29 cellular contexts compared by ENCODE assay signal in genomic region chr17:28534740-28535375, GRCh38. TPM values are rescaled to one million over a fixed set of nuclear protein-coding genes. Genes with fewer than 3 reads are reported as not detected.
DNase-seq lines count a peak whose midpoint lies in the region; ATAC-seq, FAIRE-seq and TF ChIP-seq lines count a peak whose summit lies in the region.
"Had no signal": no experiment of that assay in that cellular context is flagged by ENCODE, and none has a peak within 500 bp of the region (broad histone marks: within the 10 kb centered on the region; RNA-seq: fewer than 3 reads in every experiment).

No MANE protein-coding gene starts in this region.

- no peak overlapping the region for H2AFZ ChIP-seq in HepG2 (ENCODE audit: low read length)
- H2AFZ ChIP-seq in H1 (ENCODE audit: low read length) = no peak overlapping the region
- H2AFZ ChIP-seq: PC-9 had no signal

- POLR2A ChIA-PET in HepG2 (lab: Yijun Ruan, JAX) (interaction anchor here (0.5 kb wide), 1 partner anchor 1146 kb away, joined by 3 read pairs; no protein-coding TSS in a partner anchor), H1 (lab: Charles Lee; ENCODE audit: partially characterized antibody) (interaction anchor here (0.7 to 1.3 kb wide), 3 partner anchors 10 to 42 kb away, joined by 3 to 4 read pairs (median 3); no protein-coding TSS in a partner anchor)

- 55% methylated on average over 4 of the region's 11 CpGs for WGBS in HepG2 (ENCODE audit: low lambda C conversion rate)
- WGBS in right lobe of liver (ENCODE audit: insufficient coverage, low coverage, low lambda C conversion rate, missing lambda C conversion rate) = 100% methylated on average over 4 of the region's 11 CpGs
- 93% methylated on average over 6 of the region's 11 CpGs; no CpG with 5 or more reads in 1 of the 2 experiments for WGBS in H1 (ENCODE audit: extremely low coverage in 1 of 2, insufficient coverage in 1 of 2, insufficient read length in 1 of 2, insufficient replicate concordance in 2 of 2, low coverage in 1 of 2, low lambda C conversion rate in 2 of 2, missing lambda C conversion rate in 1 of 2), 2 experiments

- FAIRE-seq in HepG2 (lab: Jason Lieb, UNC) (no peak), H1 (lab: Jason Lieb, UNC) (no peak)
- FAIRE-seq: A204.1, GM12892 had no signal

- H4K5ac ChIP-seq in H1 (ENCODE audit: insufficient read length, low read depth, low read length) = no peak overlapping the region

- no peaks in the 10 kb centered on the region for H3K23me2 ChIP-seq in H1 (ENCODE audit: low read depth, low read length)

- H3K9me3 ChIP-seq in HepG2 (ENCODE audit: low read length) (no peaks in the 10 kb centered on the region), right lobe of liver (no peaks in the 10 kb centered on the region), H1 (ENCODE audit: insufficient read depth in 2 of 2, low read depth in 1 of 2, low read length in 1 of 2) (no peaks in the 10 kb centered on the region), BE2C (no peaks in the 10 kb centered on the region)
- H3K9me3 ChIP-seq: BLaER1 treated with 17β-estradiol and CSF1 and Interleukin-3, amounts not matched to agents 10 nM and 100 nM; Caco-2; MG63; SJCRH30 had no signal

- no peak for TF ChIP-seq EP300 in HepG2 (IDR thresholded peaks at IDR 0.05; ENCODE audit: low read depth in 2 of 2, low read length in 2 of 2)
- TF ChIP-seq EP300 in HepG2 (CRISPR knock-in tag; IDR thresholded peaks at IDR 0.05; ENCODE audit: borderline replicate concordance) = no peak
- no peak for TF ChIP-seq EP300 in H1 (IDR thresholded peaks at IDR 0.05; ENCODE audit: borderline replicate concordance in 1 of 2, low read depth in 2 of 2, low read length in 2 of 2)

- CTCF ChIA-PET in HepG2 (lab: Yijun Ruan, JAX; ENCODE audit: low intra/inter-chr PET ratio, low total read pairs) (no interaction called here), H1 (lab: Charles Lee; ENCODE audit: partially characterized antibody) (interaction anchor here (0.6 to 18.4 kb wide), 13 partner anchors 9 to 121 kb away, joined by 3 to 547 read pairs (median 4); partner anchors contain the start of gene FOXN1)

- no peak overlapping the region for H4K8ac ChIP-seq in H1 (ENCODE audit: extremely low read depth, insufficient read depth, low read length)

- H3K36me3 ChIP-seq in HepG2 (replicated peaks in 1 of 2; ENCODE audit: control insufficient read depth in 1 of 2, insufficient read depth in 2 of 2, low read length in 2 of 2) (no peaks in the 10 kb centered on the region), right lobe of liver (no peaks in the 10 kb centered on the region), H1 (ENCODE audit: control insufficient read depth in 2 of 4, insufficient read depth in 4 of 4, low read length in 3 of 4) (no peaks in the 10 kb centered on the region), BE2C (no peaks in the 10 kb centered on the region)
- H3K36me3 ChIP-seq: BLaER1 treated with 17β-estradiol and CSF1 and Interleukin-3, amounts not matched to agents 10 nM and 100 nM; MG63; SJCRH30 had no signal

- TF ChIP-seq POLR2A in HepG2 (IDR thresholded peaks at IDR 0.05; ENCODE audit: insufficient read depth in 1 of 2, low read depth in 2 of 2, low read length in 2 of 2) (no peak), right lobe of liver (IDR thresholded peaks at IDR 0.05) (no peak), H1 (IDR thresholded peaks at IDR 0.05; ENCODE audit: control extremely low read depth in 1 of 2, low read depth in 2 of 2, low read length in 2 of 2) (no peak)

- H3K79me2 ChIP-seq in HepG2 (ENCODE audit: insufficient read depth, low read length) (no peaks in the 10 kb centered on the region), H1 (ENCODE audit: control insufficient read depth in 1 of 2, insufficient read depth in 2 of 2, low read length in 2 of 2) (no peaks in the 10 kb centered on the region)

- no peak overlapping the region for H3K56ac ChIP-seq in H1 (replicated peaks; ENCODE audit: insufficient read length, low read depth, low read length)

- DNase-seq in HepG2 (ENCODE audit: low spot score) (no peak), right lobe of liver (no peak), H1 (ENCODE audit: low read depth in 1 of 2, low spot score in 2 of 2) (no peak), globus pallidus (ENCODE audit: low spot score) (no peak), NCI-H1092 treated with DMSO at 0.1 percent for 48 hours (lab: John Stamatoyannopoulos, UW) (no peak), BE2C (no peak)
- DNase-seq: Caco-2; CD8-positive, alpha-beta T cell; GF-D8; H9; HFFc6; KG1; MG63; NCI-H1417 treated with DMSO at 0.1 percent for 48 hours; NCI-H1694 treated with DMSO at 0.1 percent for 48 hours; NCI-H2081; NCI-H2227 treated with DMSO at 0.1 percent for 48 hours; NCI-H526 treated with DMSO at 0.1 percent for 48 hours; PC-9; SJCRH30 had no signal

- 0 out of 2 replicates have a peak, but pooled peaks have one; percentile 8 for TF ChIP-seq CTCF in HepG2 (CRISPR knock-in tag; IDR thresholded peaks at IDR 0.05)
- no peak for TF ChIP-seq CTCF in right lobe of liver (IDR thresholded peaks at IDR 0.05)
- no peak for TF ChIP-seq CTCF in H1 (IDR thresholded peaks at IDR 0.05; ENCODE audit: control extremely low read depth in 1 of 3, insufficient read depth in 1 of 3, low read depth in 1 of 3, low read length in 3 of 3)
- TF ChIP-seq CTCF in BE2C (IDR thresholded peaks at IDR 0.05; ENCODE audit: low read depth, low read length) = no peak

- in situ Hi-C loops in HepG2 (cut with HindIII; ENCODE audit: extremely low pct_ligation_motif_present, low pct_unique_long_range_greater_than_20kb) = loop anchor here (5.0 kb wide), 1 partner anchor 38 kb away; no protein-coding TSS in a partner anchor

- no TSS peak for BruUV-seq in HepG2 (replicated peaks; lab: Mats Ljungman, UMichigan)

- no peaks in the 10 kb centered on the region for H4K20me1 ChIP-seq in HepG2 (ENCODE audit: insufficient read depth, low read length)
- no peaks in the 10 kb centered on the region for H4K20me1 ChIP-seq in H1 (replicated peaks in 1 of 2; ENCODE audit: control insufficient read depth in 1 of 2, insufficient read depth in 2 of 2, low read length in 2 of 2)
- H4K20me1 ChIP-seq: BLaER1 treated with 17β-estradiol and CSF1 and Interleukin-3, amounts not matched to agents 10 nM and 100 nM had no signal

- H3K14ac ChIP-seq in H1 (ENCODE audit: insufficient read length) = no peak overlapping the region

- no peak overlapping the region for H3K4ac ChIP-seq in H1 (replicated peaks; ENCODE audit: insufficient read length, low read depth, low read length)

- no peaks in the 10 kb centered on the region for H3K79me1 ChIP-seq in H1 (ENCODE audit: low read depth, low read length)

- no peak overlapping the region for H3K27ac ChIP-seq in HepG2 (ENCODE audit: extremely low read length, insufficient read depth, low read length)
- H3K27ac ChIP-seq in right lobe of liver = no peak overlapping the region
- H3K27ac ChIP-seq in H1 (ENCODE audit: low read depth, low read length) = no peak overlapping the region
- H3K27ac ChIP-seq: BLaER1 treated with 17β-estradiol and CSF1 and Interleukin-3, amounts not matched to agents 10 nM and 100 nM; PC-9; SJCRH30 had no signal

- H2BK15ac ChIP-seq in H1 (ENCODE audit: low read length) = no peak overlapping the region; the same call in 1 of the 2 replicates

- intact Hi-C loops in HepG2 (cut with micrococcal nuclease; ENCODE audit: unreplicated experiment) (no loop called here), right lobe of liver (cut with DNase I) (loop anchor here in 1 of 2 donors (5.0 kb wide), 1 partner anchor 43 kb away; no protein-coding TSS in a partner anchor)

- H2BK5ac ChIP-seq in H1 (ENCODE audit: low read depth, low read length) = no peak overlapping the region

- H2BK120ac ChIP-seq in H1 (replicated peaks; ENCODE audit: low read depth, low read length) = no peak overlapping the region

- no peak overlapping the region for H3K9ac ChIP-seq in HepG2 (ENCODE audit: insufficient read depth, low read depth, low read length)
- no peak overlapping the region for H3K9ac ChIP-seq in H1 (replicated peaks in 1 of 4; ENCODE audit: extremely low read depth in 1 of 4, low read depth in 3 of 4, low read length in 3 of 4)
- H3K9ac ChIP-seq: BLaER1 treated with 17β-estradiol and CSF1 and Interleukin-3, amounts not matched to agents 10 nM and 100 nM had no signal

- TF ChIP-seq RAD21 in HepG2 (CRISPR knock-in tag; IDR thresholded peaks at IDR 0.05) = no peak
- 0 out of 4 replicates have a peak, but pooled peaks of 1 of the 2 experiments have one; percentile 12 for TF ChIP-seq RAD21 in H1 (IDR thresholded peaks at IDR 0.05 in 1 of 2, conservative IDR thresholded peaks at IDR 0.05 in 1 of 2; ENCODE audit: low read depth in 2 of 2, low read length in 2 of 2)

- H2BK12ac ChIP-seq in H1 (ENCODE audit: low read depth, low read length) = no peak overlapping the region

- peaks cover 8 to 43% of the 10 kb centered on the region in 2 experiments; a peak in 4 of 5 replicates for H3K27me3 ChIP-seq in HepG2 (ENCODE audit: control insufficient read depth in 1 of 2, insufficient read depth in 2 of 2, low read length in 2 of 2)
- H3K27me3 ChIP-seq in right lobe of liver = no peaks in the 10 kb centered on the region
- no peaks in the 10 kb centered on the region for H3K27me3 ChIP-seq in H1 (replicated peaks in 1 of 4; ENCODE audit: control insufficient read depth in 3 of 4, extremely low read depth in 1 of 4, insufficient read depth in 3 of 4, low read length in 3 of 4)
- H3K27me3 ChIP-seq in BE2C = no peaks in the 10 kb centered on the region
- H3K27me3 ChIP-seq: BLaER1 treated with 17β-estradiol and CSF1 and Interleukin-3, amounts not matched to agents 10 nM and 100 nM; MG63 had no signal

- no peak overlapping the region for H3K4me3 ChIP-seq in HepG2 (replicated peaks in 1 of 3; ENCODE audit: insufficient read depth in 1 of 3, low read depth in 2 of 3, low read length in 3 of 3)
- H3K4me3 ChIP-seq in right lobe of liver = no peak overlapping the region
- H3K4me3 ChIP-seq in H1 (ENCODE audit: extremely low read depth in 1 of 4, insufficient read depth in 2 of 4, low read depth in 3 of 4, low read length in 4 of 4) = no peak overlapping the region
- no peak overlapping the region for H3K4me3 ChIP-seq in BE2C (ENCODE audit: low read depth, low read length)
- H3K4me3 ChIP-seq: BLaER1 treated with 17β-estradiol and CSF1 and Interleukin-3, amounts not matched to agents 10 nM and 100 nM; MG63; PC-9; SJCRH30 had no signal

- ATAC-seq in HepG2 = peak; percentile 37; the same call in 2 of the 3 replicates
- no peak for ATAC-seq in right lobe of liver
- ATAC-seq: CD8-positive, alpha-beta T cell; Right ventricle myocardium inferior; SK-N-SH treated with all-trans-retinoic acid at 6 μM for 48 hours had no signal

- H3K4me2 ChIP-seq in HepG2 (ENCODE audit: low read depth, low read length) = no peak overlapping the region
- H3K4me2 ChIP-seq in H1 (ENCODE audit: insufficient read depth in 1 of 2, low read depth in 2 of 2, low read length in 2 of 2) = no peak overlapping the region
- H3K4me2 ChIP-seq: BLaER1 treated with 17β-estradiol and CSF1 and Interleukin-3, amounts not matched to agents 10 nM and 100 nM; PC-9 had no signal

- H2BK20ac ChIP-seq in H1 (ENCODE audit: low read length) = 0 out of 2 replicates have a peak overlapping the region, but pooled peaks have one; percentile 61

- H3K23ac ChIP-seq in H1 (ENCODE audit: insufficient read length) = no peak overlapping the region

- peaks cover 6% of the 10 kb centered on the region for H3K4me1 ChIP-seq in HepG2 (ENCODE audit: insufficient read depth, low read length)
- H3K4me1 ChIP-seq in right lobe of liver = no peaks in the 10 kb centered on the region
- peaks cover 0 to 5% (median 0%) of the 10 kb centered on the region in 4 experiments; a peak in 2 of 7 replicates for H3K4me1 ChIP-seq in H1 (replicated peaks in 1 of 4; ENCODE audit: control insufficient read depth in 3 of 4, insufficient read depth in 4 of 4, low read length in 3 of 4)
- H3K4me1 ChIP-seq in BE2C = no peaks in the 10 kb centered on the region
- H3K4me1 ChIP-seq: Caco-2, SJCRH30 had no signal

- peak overlapping the region; percentile 55 for H4K91ac ChIP-seq in H1 (replicated peaks; ENCODE audit: insufficient read length, low read length)

- no peak overlapping the region; the same call in 1 of the 2 replicates for H3K18ac ChIP-seq in H1 (ENCODE audit: extremely low read depth, low read length)

- no peak overlapping the region for H2AK5ac ChIP-seq in H1 (ENCODE audit: low read depth, low read length)

RNA-seq across cellular contexts. Expression of gene UNC119, which starts 17.6 kb away (rescaled TPM):
- total RNA-seq in HepG2 (2016; rRNA removed; fragmentation: Illumina TruSeq; extraction: Trizol) = 7.8 and 10.4 TPM in 2 replicates
- 5.0 and 5.9 TPM in 2 replicates for total RNA-seq in HepG2 (2016; cell fraction: cytosol; rRNA removed; fragmentation: Illumina TruSeq; extraction: Trizol; ENCODE audit: low read depth)
- total RNA-seq in HepG2 (2016; cell fraction: insoluble cytoplasmic fraction; rRNA removed; fragmentation: Illumina TruSeq; extraction: Trizol) = 8.0 and 10.9 TPM in 2 replicates
- total RNA-seq in HepG2 (2016; cell fraction: membrane; rRNA removed; fragmentation: Illumina TruSeq; extraction: Trizol) = 7.4 and 9.1 TPM in 2 replicates
- total RNA-seq in HepG2 (2016; cell fraction: nucleus; rRNA removed; fragmentation: Illumina TruSeq; extraction: Trizol) = 9.3 and 10.1 TPM in 2 replicates
- polyA plus RNA-seq in HepG2 (2011; rRNA removed) = 57.6 and 63.1 TPM in 2 replicates
- polyA plus RNA-seq in HepG2 (2011; cell fraction: cytosol; rRNA removed) = 25.1 and 34.9 TPM in 2 replicates
- 72.7 and 85.1 TPM in 2 replicates for polyA plus RNA-seq in HepG2 (2011; cell fraction: nucleus; rRNA removed)
- polyA plus RNA-seq in HepG2 (2012) = 7.3 and 9.0 TPM in 2 replicates
- 6.0 and 6.7 TPM in 2 replicates for polyA plus RNA-seq in HepG2 (2016; cell fraction: cytosol; fragmentation: Illumina TruSeq; extraction: Trizol; ENCODE audit: low read depth)
- polyA plus RNA-seq in HepG2 (2016; cell fraction: insoluble cytoplasmic fraction; fragmentation: Illumina TruSeq; extraction: Trizol; ENCODE audit: low read depth) = 12.0 and 13.5 TPM in 2 replicates
- 9.2 and 10.9 TPM in 2 replicates for polyA plus RNA-seq in HepG2 (2016; cell fraction: membrane; fragmentation: Illumina TruSeq; extraction: Trizol; ENCODE audit: low read depth)
- polyA plus RNA-seq in HepG2 (2016; cell fraction: nucleus; fragmentation: Illumina TruSeq; extraction: Trizol; ENCODE audit: insufficient read depth, low read depth) = 18.0 and 19.4 TPM in 2 replicates
- 33.6 and 62.8 TPM in 2 replicates for polyA minus RNA-seq in HepG2 (2011; rRNA and poly(A)+ RNA removed; ENCODE audit: low replicate concordance)
- polyA minus RNA-seq in HepG2 (2011; cell fraction: cytosol; rRNA and poly(A)+ RNA removed) = 6.5 and 12.7 TPM in 2 replicates
- polyA minus RNA-seq in HepG2 (2011; cell fraction: nucleus; rRNA and poly(A)+ RNA removed) = 30.0 and 33.3 TPM in 2 replicates
- total RNA-seq in right lobe of liver = 10 to 100 TPM; 11.5 to 37.8 (median 13.1) TPM
- 43.5 and 44.1 TPM in 2 replicates for total RNA-seq in H1 (2021; fragmentation: NEBNext Ultra II Directional; extraction: Animal tissue kit (Norgen Biotek cat#: 25700))
- polyA plus RNA-seq in H1 (2011; rRNA removed) = 94.4 and 122 TPM in 2 replicates
- 97.4 TPM for polyA plus RNA-seq in H1 (2011; cell fraction: cytosol; rRNA removed)
- polyA plus RNA-seq in H1 (2011; cell fraction: nucleus; rRNA removed) = 218 TPM
- polyA plus RNA-seq in H1 (2012, experiment 1 of 2) = 31.5 to 49.8 TPM (median 46.9 TPM) in 4 replicates
- polyA plus RNA-seq in H1 (2012, experiment 2 of 2) = 58.2 TPM
- 58.5 TPM for polyA plus RNA-seq in H1 (2013, experiment 1 of 2)
- 54.7 TPM for polyA plus RNA-seq in H1 (2013, experiment 2 of 2)
- 44.0 and 46.7 TPM in 2 replicates for polyA minus RNA-seq in H1 (2011; rRNA and poly(A)+ RNA removed)
- 36.4 TPM for polyA minus RNA-seq in H1 (2011; cell fraction: cytosol; rRNA and poly(A)+ RNA removed)
- 30.8 TPM for polyA minus RNA-seq in H1 (2011; cell fraction: nucleus; rRNA and poly(A)+ RNA removed)
- polyA plus RNA-seq in BE2C (2012; ENCODE audit: insufficient read depth, insufficient read length, low read depth) = 22.6 TPM

RNA-seq across cellular contexts. Expression of gene FOXN1, which starts 28.7 kb away (rescaled TPM):
- total RNA-seq in HepG2 (2016; rRNA removed; fragmentation: Illumina TruSeq; extraction: Trizol) = not detected in 2 replicates
- not detected in 2 replicates for total RNA-seq in HepG2 (2016; cell fraction: cytosol; rRNA removed; fragmentation: Illumina TruSeq; extraction: Trizol; ENCODE audit: low read depth)
- total RNA-seq in HepG2 (2016; cell fraction: insoluble cytoplasmic fraction; rRNA removed; fragmentation: Illumina TruSeq; extraction: Trizol) = not detected in 2 replicates
- total RNA-seq in HepG2 (2016; cell fraction: membrane; rRNA removed; fragmentation: Illumina TruSeq; extraction: Trizol) = not detected in 2 replicates
- not detected in 2 replicates for total RNA-seq in HepG2 (2016; cell fraction: nucleus; rRNA removed; fragmentation: Illumina TruSeq; extraction: Trizol)
- polyA plus RNA-seq in HepG2 (2011; rRNA removed) = 0.01 TPM in 1 of 2 replicates, not detected in the other
- not detected in 2 replicates for polyA plus RNA-seq in HepG2 (2011; cell fraction: cytosol; rRNA removed)
- polyA plus RNA-seq in HepG2 (2011; cell fraction: nucleus; rRNA removed) = 0.10 TPM in 1 of 2 replicates, not detected in the other
- 0.07 TPM in 1 of 2 replicates, not detected in the other for polyA plus RNA-seq in HepG2 (2012)
- not detected in 2 replicates for polyA plus RNA-seq in HepG2 (2016; cell fraction: cytosol; fragmentation: Illumina TruSeq; extraction: Trizol; ENCODE audit: low read depth)
- polyA plus RNA-seq in HepG2 (2016; cell fraction: insoluble cytoplasmic fraction; fragmentation: Illumina TruSeq; extraction: Trizol; ENCODE audit: low read depth) = not detected in 2 replicates
- not detected in 2 replicates for polyA plus RNA-seq in HepG2 (2016; cell fraction: membrane; fragmentation: Illumina TruSeq; extraction: Trizol; ENCODE audit: low read depth)
- polyA plus RNA-seq in HepG2 (2016; cell fraction: nucleus; fragmentation: Illumina TruSeq; extraction: Trizol; ENCODE audit: insufficient read depth, low read depth) = not detected in 2 replicates
- polyA minus RNA-seq in HepG2 (2011; rRNA and poly(A)+ RNA removed; ENCODE audit: low replicate concordance) = 0.30 TPM in 1 of 2 replicates, not detected in the other
- not detected in 2 replicates for polyA minus RNA-seq in HepG2 (2011; cell fraction: cytosol; rRNA and poly(A)+ RNA removed)
- not detected in 2 replicates for polyA minus RNA-seq in HepG2 (2011; cell fraction: nucleus; rRNA and poly(A)+ RNA removed)
- not detected for total RNA-seq in right lobe of liver
- total RNA-seq in H1 (2021; fragmentation: NEBNext Ultra II Directional; extraction: Animal tissue kit (Norgen Biotek cat#: 25700)) = not detected in 2 replicates
- not detected in 2 replicates for polyA plus RNA-seq in H1 (2011; rRNA removed)
- not detected for polyA plus RNA-seq in H1 (2011; cell fraction: cytosol; rRNA removed)
- polyA plus RNA-seq in H1 (2011; cell fraction: nucleus; rRNA removed) = not detected
- not detected in 4 replicates for polyA plus RNA-seq in H1 (2012, experiment 1 of 2)
- not detected for polyA plus RNA-seq in H1 (2012, experiment 2 of 2)
- not detected for polyA plus RNA-seq in H1 (2013, experiment 1 of 2)
- not detected for polyA plus RNA-seq in H1 (2013, experiment 2 of 2)
- polyA minus RNA-seq in H1 (2011; rRNA and poly(A)+ RNA removed) = not detected in 2 replicates
- not detected for polyA minus RNA-seq in H1 (2011; cell fraction: cytosol; rRNA and poly(A)+ RNA removed)
- polyA minus RNA-seq in H1 (2011; cell fraction: nucleus; rRNA and poly(A)+ RNA removed) = not detected
- polyA plus RNA-seq in BE2C (2012; ENCODE audit: insufficient read depth, insufficient read length, low read depth) = not detected
- total RNA-seq: CD8-positive, alpha-beta T cell; H9; HFFc6; HT1080; NCI-H460; PC-9; Right ventricle myocardium inferior; RPMI7951; SJCRH30 had no signal
- polyA plus RNA-seq: AG04450 had no signal

RNA-seq across cellular contexts. Expression of gene PIGS, which starts 36.5 kb away (rescaled TPM):
- total RNA-seq in HepG2 (2016; rRNA removed; fragmentation: Illumina TruSeq; extraction: Trizol) (26.6 and 42.6 TPM in 2 replicates), right lobe of liver (10 to 100 TPM in 4 of 6 experiments, 1 to 10 TPM in 2; 7.2 to 13.8 (median 11.0) TPM)
- 13.9 and 14.3 TPM in 2 replicates for total RNA-seq in HepG2 (2016; cell fraction: cytosol; rRNA removed; fragmentation: Illumina TruSeq; extraction: Trizol; ENCODE audit: low read depth)
- 23.4 and 47.4 TPM in 2 replicates for total RNA-seq in HepG2 (2016; cell fraction: insoluble cytoplasmic fraction; rRNA removed; fragmentation: Illumina TruSeq; extraction: Trizol)
- 32.6 and 37.9 TPM in 2 replicates for total RNA-seq in HepG2 (2016; cell fraction: membrane; rRNA removed; fragmentation: Illumina TruSeq; extraction: Trizol)
- total RNA-seq in HepG2 (2016; cell fraction: nucleus; rRNA removed; fragmentation: Illumina TruSeq; extraction: Trizol) = 34.6 and 36.1 TPM in 2 replicates
- polyA plus RNA-seq in HepG2 (2011; rRNA removed) (23.5 and 31.7 TPM in 2 replicates), H1 (2011; rRNA removed) (44.3 and 72.7 TPM in 2 replicates)
- polyA plus RNA-seq in HepG2 (2011; cell fraction: cytosol; rRNA removed) = 29.9 and 34.2 TPM in 2 replicates
- 62.5 and 62.8 TPM in 2 replicates for polyA plus RNA-seq in HepG2 (2011; cell fraction: nucleus; rRNA removed)
- polyA plus RNA-seq in HepG2 (2012) = 58.2 and 68.5 TPM in 2 replicates
- 17.4 and 20.1 TPM in 2 replicates for polyA plus RNA-seq in HepG2 (2016; cell fraction: cytosol; fragmentation: Illumina TruSeq; extraction: Trizol; ENCODE audit: low read depth)
- 27.8 and 30.3 TPM in 2 replicates for polyA plus RNA-seq in HepG2 (2016; cell fraction: insoluble cytoplasmic fraction; fragmentation: Illumina TruSeq; extraction: Trizol; ENCODE audit: low read depth)
- 34.6 and 35.4 TPM in 2 replicates for polyA plus RNA-seq in HepG2 (2016; cell fraction: membrane; fragmentation: Illumina TruSeq; extraction: Trizol; ENCODE audit: low read depth)
- polyA plus RNA-seq in HepG2 (2016; cell fraction: nucleus; fragmentation: Illumina TruSeq; extraction: Trizol; ENCODE audit: insufficient read depth, low read depth) = 62.4 and 64.1 TPM in 2 replicates
- 43.4 and 53.5 TPM in 2 replicates for polyA minus RNA-seq in HepG2 (2011; rRNA and poly(A)+ RNA removed; ENCODE audit: low replicate concordance)
- 22.6 and 26.6 TPM in 2 replicates for polyA minus RNA-seq in HepG2 (2011; cell fraction: cytosol; rRNA and poly(A)+ RNA removed)
- 19.8 and 27.0 TPM in 2 replicates for polyA minus RNA-seq in HepG2 (2011; cell fraction: nucleus; rRNA and poly(A)+ RNA removed)
- total RNA-seq in H1 (2021; fragmentation: NEBNext Ultra II Directional; extraction: Animal tissue kit (Norgen Biotek cat#: 25700)) = 47.4 and 50.6 TPM in 2 replicates
- 42.1 TPM for polyA plus RNA-seq in H1 (2011; cell fraction: cytosol; rRNA removed)
- polyA plus RNA-seq in H1 (2011; cell fraction: nucleus; rRNA removed) = 66.7 TPM
- 38.9 to 53.7 TPM (median 47.7 TPM) in 4 replicates for polyA plus RNA-seq in H1 (2012, experiment 1 of 2)
- 33.2 TPM for polyA plus RNA-seq in H1 (2012, experiment 2 of 2)
- polyA plus RNA-seq in H1 (2013, experiment 1 of 2) = 61.1 TPM
- polyA plus RNA-seq in H1 (2013, experiment 2 of 2) = 64.0 TPM
- 49.1 and 52.3 TPM in 2 replicates for polyA minus RNA-seq in H1 (2011; rRNA and poly(A)+ RNA removed)
- 24.9 TPM for polyA minus RNA-seq in H1 (2011; cell fraction: cytosol; rRNA and poly(A)+ RNA removed)
- polyA minus RNA-seq in H1 (2011; cell fraction: nucleus; rRNA and poly(A)+ RNA removed) = 32.8 TPM
- polyA plus RNA-seq in BE2C (2012; ENCODE audit: insufficient read depth, insufficient read length, low read depth) = 73.0 TPM

RNA-seq across cellular contexts. Expression of gene ALDOC, which starts 41.8 kb away (rescaled TPM):
- 15.4 and 16.9 TPM in 2 replicates for total RNA-seq in HepG2 (2016; rRNA removed; fragmentation: Illumina TruSeq; extraction: Trizol)
- 1.9 and 2.3 TPM in 2 replicates for total RNA-seq in HepG2 (2016; cell fraction: cytosol; rRNA removed; fragmentation: Illumina TruSeq; extraction: Trizol; ENCODE audit: low read depth)
- 14.8 and 19.1 TPM in 2 replicates for total RNA-seq in HepG2 (2016; cell fraction: insoluble cytoplasmic fraction; rRNA removed; fragmentation: Illumina TruSeq; extraction: Trizol)
- 3.6 and 4.1 TPM in 2 replicates for total RNA-seq in HepG2 (2016; cell fraction: membrane; rRNA removed; fragmentation: Illumina TruSeq; extraction: Trizol)
- total RNA-seq in HepG2 (2016; cell fraction: nucleus; rRNA removed; fragmentation: Illumina TruSeq; extraction: Trizol) = 5.5 and 6.5 TPM in 2 replicates
- polyA plus RNA-seq in HepG2 (2011; rRNA removed) = 60.9 and 86.5 TPM in 2 replicates
- polyA plus RNA-seq in HepG2 (2011; cell fraction: cytosol; rRNA removed) = 88.3 and 89.2 TPM in 2 replicates
- 58.5 and 80.1 TPM in 2 replicates for polyA plus RNA-seq in HepG2 (2011; cell fraction: nucleus; rRNA removed)
- 60.0 and 69.4 TPM in 2 replicates for polyA plus RNA-seq in HepG2 (2012)
- 2.0 and 2.3 TPM in 2 replicates for polyA plus RNA-seq in HepG2 (2016; cell fraction: cytosol; fragmentation: Illumina TruSeq; extraction: Trizol; ENCODE audit: low read depth)
- polyA plus RNA-seq in HepG2 (2016; cell fraction: insoluble cytoplasmic fraction; fragmentation: Illumina TruSeq; extraction: Trizol; ENCODE audit: low read depth) = 19.5 and 24.0 TPM in 2 replicates
- polyA plus RNA-seq in HepG2 (2016; cell fraction: membrane; fragmentation: Illumina TruSeq; extraction: Trizol; ENCODE audit: low read depth) = 2.4 and 2.9 TPM in 2 replicates
- polyA plus RNA-seq in HepG2 (2016; cell fraction: nucleus; fragmentation: Illumina TruSeq; extraction: Trizol; ENCODE audit: insufficient read depth, low read depth) = 7.6 and 8.5 TPM in 2 replicates
- 18.8 and 112 TPM in 2 replicates for polyA minus RNA-seq in HepG2 (2011; rRNA and poly(A)+ RNA removed; ENCODE audit: low replicate concordance)
- polyA minus RNA-seq in HepG2 (2011; cell fraction: cytosol; rRNA and poly(A)+ RNA removed) = 37.7 and 51.5 TPM in 2 replicates
- polyA minus RNA-seq in HepG2 (2011; cell fraction: nucleus; rRNA and poly(A)+ RNA removed) = 11.8 and 17.7 TPM in 2 replicates
- 10 to 100 TPM; 36.0 to 76.6 (median 48.9) TPM for total RNA-seq in right lobe of liver
- 51.3 and 51.6 TPM in 2 replicates for total RNA-seq in H1 (2021; fragmentation: NEBNext Ultra II Directional; extraction: Animal tissue kit (Norgen Biotek cat#: 25700))
- 103 and 134 TPM in 2 replicates for polyA plus RNA-seq in H1 (2011; rRNA removed)
- polyA plus RNA-seq in H1 (2011; cell fraction: cytosol; rRNA removed) = 131 TPM
- 120 TPM for polyA plus RNA-seq in H1 (2011; cell fraction: nucleus; rRNA removed)
- polyA plus RNA-seq in H1 (2012, experiment 1 of 2) = 55.8 to 73.5 TPM (median 69.2 TPM) in 4 replicates
- 66.2 TPM for polyA plus RNA-seq in H1 (2012, experiment 2 of 2)
- 50.1 TPM for polyA plus RNA-seq in H1 (2013, experiment 1 of 2)
- polyA plus RNA-seq in H1 (2013, experiment 2 of 2) = 49.8 TPM
- polyA minus RNA-seq in H1 (2011; rRNA and poly(A)+ RNA removed) = 83.4 and 107 TPM in 2 replicates
- 36.0 TPM for polyA minus RNA-seq in H1 (2011; cell fraction: cytosol; rRNA and poly(A)+ RNA removed)
- polyA minus RNA-seq in H1 (2011; cell fraction: nucleus; rRNA and poly(A)+ RNA removed) = 26.0 TPM
- polyA plus RNA-seq in BE2C (2012; ENCODE audit: insufficient read depth, insufficient read length, low read depth) = 30.9 TPM

Comparison
In these comparisons a context has a peak if more than half of its experiments do, and no peak if none do; other contexts are left out.
1. Of the 41 proteins assayed by ChIP-seq in both HepG2 and H1: peak only in HepG2: CTCF; only in H1: none; in both: none; in neither: 39; mixed calls (peak in some experiments, not most) for 1.